23 cellular contexts compared by ENCODE assay signal in the genomic region with DNA sequence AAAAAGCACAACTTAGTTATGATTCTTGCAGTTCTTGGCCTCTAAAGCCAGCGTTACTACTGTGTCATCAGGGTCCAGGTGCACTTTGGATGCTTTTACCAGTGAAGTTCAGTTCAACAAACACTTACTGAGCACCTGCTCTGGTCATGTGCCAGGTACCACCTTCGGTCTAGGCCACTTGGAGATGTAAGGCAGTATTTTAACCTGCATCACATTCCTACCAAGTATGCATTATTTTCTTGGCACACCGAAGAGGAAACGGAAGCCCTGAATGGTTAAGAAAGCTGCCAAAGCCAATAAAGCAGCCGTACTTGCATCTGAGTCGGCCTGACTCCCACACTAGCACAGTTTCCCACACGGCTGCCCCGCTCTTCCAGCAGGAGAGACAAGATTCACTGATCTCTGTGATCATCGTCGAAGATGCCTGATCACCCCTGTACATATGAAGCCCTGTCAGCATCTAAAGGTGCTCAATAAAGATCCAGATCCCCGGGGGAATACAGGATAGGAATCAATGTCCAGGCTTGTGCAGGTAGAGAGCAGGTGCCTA.
DNase-seq lines count a peak whose midpoint lies in the region.
"Had no signal": no experiment of that assay in that cellular context is flagged by ENCODE, and none has a peak within 500 bp of the region (broad histone marks: within the 10 kb centered on the region; RNA-seq: fewer than 3 reads in every experiment).

No MANE protein-coding gene starts in this region.

- DNase-seq in NCI-H1417 (lab: John Stamatoyannopoulos, UW): peak in 2 of 3 experiments; percentile 17 to 70
- no peak for DNase-seq in NCI-H1417 treated with DMSO at 0.1 percent for 48 hours (lab: John Stamatoyannopoulos, UW)
- DNase-seq in NCI-H2107 (lab: John Stamatoyannopoulos, UW): peak; percentile 50
- peak; percentile 23 for DNase-seq in SHP77 treated with DMSO at 0.1 percent for 48 hours (lab: John Stamatoyannopoulos, UW)
- peak; percentile 4 for DNase-seq in putamen (ENCODE audit: low spot score)
- DNase-seq in COLO829 (ENCODE audit: low spot score): no peak
- no peak for DNase-seq in C1 segment of cervical spinal cord (lab: John Stamatoyannopoulos, UW)
- no peak for DNase-seq in DMS53 treated with DMSO at 0.1 percent for 48 hours (lab: John Stamatoyannopoulos, UW; ENCODE audit: unreplicated experiment)
- DNase-seq: activated CD8-positive, alpha-beta memory T cell treated with anti-CD3 and anti-CD28 coated beads for 24 hours; activated naive CD4-positive, alpha-beta T cell; activated T-cell treated with anti-CD3 and anti-CD28 coated beads, Interleukin-2, amount 50 U/mL, for 1 hour; body of pancreas; CD8-positive, alpha-beta memory T cell; cerebellar nuclear complex; H7; Kasumi-1; NCI-H1048; NCI-H446; nucleus accumbens; retina; spleen; stimulated activated CD4-positive, alpha-beta T cell treated with anti-CD3 and anti-CD28 coated beads, Interleukin-4, amount 100 ng/mL, for 24 hours; stimulated activated naive B cell treated with anti-CD40 and anti-IgM and Interleukin-4, amounts not matched to agents 10 μg/mL and 1 μg/mL and 100 μg/mL, for 72 hours had no signal

Comparison
In these comparisons a context has a peak if more than half of its experiments do, and no peak if none do; other contexts are left out.
1. DNase-seq: peak in NCI-H1417 (2 of 3), NCI-H2107 (single experiment), SHP77 treated with DMSO at 0.1 percent for 48 hours (single experiment) and putamen (single experiment); none in NCI-H1417 treated with DMSO at 0.1 percent for 48 hours (single experiment), COLO829 (single experiment), C1 segment of cervical spinal cord (0 of 14) and DMS53 treated with DMSO at 0.1 percent for 48 hours (single experiment).